In the genomic region with DNA sequence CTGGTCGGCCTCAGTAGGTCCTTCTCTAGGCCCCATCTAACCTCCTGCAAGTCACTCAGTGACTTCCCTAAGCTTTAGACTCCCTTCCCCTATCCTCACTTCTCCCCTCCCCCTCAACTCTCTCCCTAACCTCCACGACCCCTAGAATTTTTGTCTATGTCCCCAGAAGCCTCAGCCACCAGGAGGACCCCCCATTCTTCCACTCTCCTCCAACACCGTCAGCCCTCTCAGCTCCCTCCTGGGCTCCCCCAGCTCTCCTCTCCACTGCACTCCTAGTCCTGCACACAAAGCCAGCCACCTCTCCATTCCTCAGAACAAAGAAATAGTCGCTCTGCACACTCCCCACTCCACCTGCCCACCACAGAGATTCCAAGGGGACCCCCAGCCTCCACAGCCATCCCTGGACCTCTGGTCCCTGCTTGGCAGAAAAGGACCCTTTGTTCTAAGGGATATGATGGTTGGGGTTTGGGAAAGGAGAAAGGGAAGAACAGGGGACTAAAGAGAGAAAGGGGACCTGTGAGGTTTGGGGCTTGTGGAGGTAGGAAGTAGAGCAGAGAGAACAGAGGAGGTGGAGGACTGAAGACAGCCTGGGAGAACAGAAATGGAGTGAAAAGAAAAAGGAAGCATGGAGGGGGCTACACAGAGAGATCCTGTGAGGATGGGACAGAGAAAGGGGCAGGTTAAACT, we compare ENCODE assay signal across 8 cellular contexts. TPM values are rescaled to one million over a fixed set of nuclear protein-coding genes. Genes with fewer than 3 reads are reported as not detected.
DNase-seq lines count a peak whose midpoint lies in the region; ATAC-seq and TF ChIP-seq lines count a peak whose summit lies in the region.

No MANE protein-coding gene starts in this region.

- peaks cover 28% of the 10 kb centered on the region for H3K23me2 ChIP-seq in H9 (ENCODE audit: insufficient read length, low read depth, low read length, poor library complexity, severe bottlenecking)

- CTCF ChIA-PET in PC-3 (lab: Charles Lee), result interaction anchor here (0.6 to 1.3 kb wide), 2 partner anchors 13 to 35 kb away, joined by 4 to 5 read pairs; no protein-coding TSS in a partner anchor

- peak overlapping the region; percentile 45 to 87 (median 86) for H3K27ac Mint-ChIP-seq in H9

- TF ChIP-seq CTCF in H9 (conservative IDR thresholded peaks at IDR 0.05), result no peak
- TF ChIP-seq CTCF in PC-3 (conservative IDR thresholded peaks at IDR 0.05; ENCODE audit: low read depth, low read length), result no peak
- no peak for TF ChIP-seq CTCF in epithelial cell of proximal tubule (conservative IDR thresholded peaks at IDR 0.05; ENCODE audit: low read depth, low read length)
- TF ChIP-seq CTCF in retinal pigment epithelial cell (conservative IDR thresholded peaks at IDR 0.05; ENCODE audit: low read depth, low read length), result no peak

- no TSS peak for BruUV-seq in PC-3 (replicated peaks; lab: Mats Ljungman, UMichigan)

- H2BK15ac ChIP-seq in H9 (ENCODE audit: low read depth, low read length), result no peak overlapping the region

- no peak overlapping the region for H2BK20ac ChIP-seq in H9 (ENCODE audit: low read depth, low read length, poor library complexity, severe bottlenecking)

- H2AK5ac ChIP-seq in H9 (ENCODE audit: insufficient read length, low read length), result no peak overlapping the region

- intact Hi-C loops in PC-3 (cut with micrococcal nuclease), result loop anchor here (5.0 kb wide), 1 partner anchor 147 kb away; no protein-coding TSS in a partner anchor

- no peak overlapping the region for H2BK12ac ChIP-seq in H9 (ENCODE audit: insufficient read length, low read depth, low read length)

- H3K4me1 Mint-ChIP-seq in H9, result peaks cover 73 to 85% of the 10 kb centered on the region in 2 experiments

- H3K79me1 ChIP-seq in H9 (ENCODE audit: insufficient read depth, low read depth, low read length, poor library complexity, severe bottlenecking), result peaks cover 9% of the 10 kb centered on the region

- H3K4me1 ChIP-seq in H9 (ENCODE audit: insufficient read depth, low read length) (peaks cover 18% of the 10 kb centered on the region), PC-3 (ENCODE audit: insufficient read depth, low read length) (peaks cover 53% of the 10 kb centered on the region)

- no peak overlapping the region for H4K5ac ChIP-seq in H9 (ENCODE audit: insufficient read length, low read depth, low read length)

- H2AFZ ChIP-seq in H9 (ENCODE audit: low read length) (no peak overlapping the region), PC-3 (ENCODE audit: low read length) (no peak overlapping the region)

- H2BK5ac ChIP-seq in H9 (ENCODE audit: insufficient read length, low read length), result no peak overlapping the region

- no peak overlapping the region for H4K8ac ChIP-seq in H9 (replicated peaks; ENCODE audit: insufficient read length, low read depth, low read length)

- H3K79me2 ChIP-seq in H9 (ENCODE audit: insufficient read depth, low read length), result peaks cover 35% of the 10 kb centered on the region
- peaks cover 87% of the 10 kb centered on the region for H3K79me2 ChIP-seq in PC-3 (ENCODE audit: low read length)

- peak overlapping the region; percentile 97 for H3K4me3 ChIP-seq in PC-3 (ENCODE audit: low read length)
- H3K4me3 ChIP-seq in epithelial cell of proximal tubule (ENCODE audit: low read depth, low read length), result peak overlapping the region; percentile 97
- H3K4me3 ChIP-seq in retinal pigment epithelial cell (ENCODE audit: low read length), result peak overlapping the region; percentile 90

- H4K91ac ChIP-seq in H9 (ENCODE audit: insufficient read length, low read depth, low read length), result no peak overlapping the region

- no peaks in the 10 kb centered on the region for H3K9me3 ChIP-seq in H9 (ENCODE audit: control insufficient read depth, low read depth, low read length)
- no peaks in the 10 kb centered on the region for H3K9me3 ChIP-seq in PC-3 (ENCODE audit: low read length)

- H3F3A ChIP-seq in PC-3 (ENCODE audit: low read length, unreplicated experiment), result no peaks in the 10 kb centered on the region

- DNase-seq in H9 (no peak), PC-3 (no peak), epithelial cell of proximal tubule (ENCODE audit: low read depth) (no peak), retinal pigment epithelial cell (ENCODE audit: low read depth) (no peak), NCI-H1436 treated with DMSO at 0.1 percent for 48 hours (lab: John Stamatoyannopoulos, UW) (no peak)

- no peaks in the 10 kb centered on the region for H3K9me3 Mint-ChIP-seq in H9

- 100% methylated on average over 1 of the region's 4 CpGs for WGBS in H9 (ENCODE audit: extremely low coverage, insufficient read length, low lambda C conversion rate)

- POLR2A ChIA-PET in PC-3 (lab: Charles Lee; ENCODE audit: unreplicated experiment), result interaction anchor here (0.6 to 0.9 kb wide), 5 partner anchors 13 to 238 kb away, joined by 3 to 6 read pairs (median 4); a partner anchor contains a TSS

- H3K4me3 Mint-ChIP-seq in H9, result peak overlapping the region; percentile 90 to 92

- H3K23ac ChIP-seq in H9 (ENCODE audit: insufficient read length, low read depth, low read length), result no peak overlapping the region

- no peaks in the 10 kb centered on the region for H3K27me3 Mint-ChIP-seq in H9 (ENCODE audit: low read depth)

- H3K36me3 Mint-ChIP-seq in H9 (ENCODE audit: insufficient read depth in 1 of 3, low read depth in 3 of 3), result peaks cover 2 to 16% (median 14%) of the 10 kb centered on the region in 3 experiments; a peak in 6 of 7 replicates

- no peaks in the 10 kb centered on the region for H3K9me2 ChIP-seq in PC-3 (replicated peaks; ENCODE audit: low read length)

- H3K4me2 ChIP-seq in H9 (ENCODE audit: insufficient read depth, insufficient read length, low read length) (peak overlapping the region; percentile 81), PC-3 (ENCODE audit: low read length) (peak overlapping the region; percentile 90)

- H3K27ac ChIP-seq in H9 (ENCODE audit: insufficient read length, low read depth, low read length) (no peak overlapping the region), PC-3 (ENCODE audit: low read length) (peak overlapping the region; percentile 2; the same call in 1 of the 2 replicates)

- no peak overlapping the region for H3K56ac ChIP-seq in H9 (ENCODE audit: insufficient read length, low read depth, low read length)

- no peaks in the 10 kb centered on the region for H3K27me3 ChIP-seq in H9 (ENCODE audit: insufficient read depth, low read length)
- no peaks in the 10 kb centered on the region for H3K27me3 ChIP-seq in PC-3 (ENCODE audit: low read length)

- H3K4ac ChIP-seq in H9 (ENCODE audit: low read depth, low read length), result no peak overlapping the region

- no peak for ATAC-seq in PC-3
- no peak for ATAC-seq in GM19023 (IDR thresholded peaks at IDR 0.05; ENCODE audit: unreplicated experiment)
- ATAC-seq in HG03442 (IDR thresholded peaks at IDR 0.05; ENCODE audit: unreplicated experiment), result no peak
- ATAC-seq in GM21515 (IDR thresholded peaks at IDR 0.05; ENCODE audit: unreplicated experiment), result no peak

- H3K9ac ChIP-seq in H9 (ENCODE audit: extremely low read depth, insufficient read length, low read length) (no peak overlapping the region), PC-3 (ENCODE audit: low read length) (no peak overlapping the region)

- no peak overlapping the region for H2BK120ac ChIP-seq in H9 (ENCODE audit: low read depth, low read length, poor library complexity, severe bottlenecking)

- H3K14ac ChIP-seq in H9 (ENCODE audit: insufficient read depth, low read length), result peak overlapping the region; percentile 46; the same call in 1 of the 2 replicates

- no peaks in the 10 kb centered on the region for H3K36me3 ChIP-seq in PC-3 (ENCODE audit: low read depth, low read length)

- no peak overlapping the region for H3K18ac ChIP-seq in H9 (ENCODE audit: insufficient read length, low read depth, low read length)

- H3T11ph ChIP-seq in H9 (ENCODE audit: low read length), result no peak overlapping the region

- H4K20me1 ChIP-seq in H9 (ENCODE audit: control insufficient read depth, insufficient read depth, insufficient read length) (peaks cover 9% of the 10 kb centered on the region), PC-3 (ENCODE audit: low read length) (peaks cover 20% of the 10 kb centered on the region)

RNA-seq across cellular contexts. Expression of a gene that starts 2.8 kb away (rescaled TPM):
- total RNA-seq in H9 (2021) (103 and 111 TPM in 2 replicates), PC-3 (2014; rRNA removed) (65.9 and 70.8 TPM in 2 replicates), epithelial cell of proximal tubule (62.5 and 89.7 TPM in 2 replicates)

RNA-seq across cellular contexts. Expression of a gene that starts 34.1 kb away (rescaled TPM):
- total RNA-seq in H9 (2021) (not detected in 2 replicates), PC-3 (2014; rRNA removed) (not detected in 2 replicates), epithelial cell of proximal tubule (not detected in 2 replicates)

RNA-seq across cellular contexts. Expression of a gene that starts 41.3 kb away (rescaled TPM):
- total RNA-seq in H9 (2021), result 57.6 and 57.7 TPM in 2 replicates
- total RNA-seq in PC-3 (2014; rRNA removed), result 63.4 and 64.4 TPM in 2 replicates
- 30.8 and 36.7 TPM in 2 replicates for total RNA-seq in epithelial cell of proximal tubule

RNA-seq across cellular contexts. Expression of a gene that starts 45.2 kb away (rescaled TPM):
- 170 and 172 TPM in 2 replicates for total RNA-seq in H9 (2021)
- 282 and 293 TPM in 2 replicates for total RNA-seq in PC-3 (2014; rRNA removed)
- 450 and 635 TPM in 2 replicates for total RNA-seq in epithelial cell of proximal tubule
